8 cellular contexts compared by ENCODE assay signal in genomic region chr5:122077451-122078115, GRCh38. TPM values are rescaled to one million over a fixed set of nuclear protein-coding genes. Genes with fewer than 3 reads are reported as not detected.
DNase-seq lines count a peak whose midpoint lies in the region; ATAC-seq and TF ChIP-seq lines count a peak whose summit lies in the region.

No MANE protein-coding gene starts in this region.

- H3K9ac ChIP-seq in NT2/D1 (ENCODE audit: insufficient read length, low read depth) (peak overlapping the region; percentile 69), colonic mucosa (ENCODE audit: low read depth in 2 of 2, low read length in 2 of 2) (peak overlapping the region; percentile 48 to 72)

- DNase-seq in D341Med (ENCODE audit: low spot score) (peak; percentile 73), NT2/D1 (ENCODE audit: low read depth, low spot score) (no peak), colonic mucosa (no peak), lung (ENCODE audit: low spot score) (no peak), tibial artery (peak in 1 of 2 donors; percentile 66)

- H3K9me3 ChIP-seq in NT2/D1 (ENCODE audit: insufficient read depth, low read length) (no peaks in the 10 kb centered on the region), colonic mucosa (no peaks in the 10 kb centered on the region), lung (ENCODE audit: control insufficient read depth in 2 of 2, insufficient read depth in 1 of 2, low read length in 1 of 2) (no peaks in the 10 kb centered on the region), tibial artery (no peaks in the 10 kb centered on the region)

- intact Hi-C loops in colonic mucosa (cut with DNase I) (no loop called here), tibial artery (cut with DNase I; ENCODE audit: low total_unique reads) (loop anchor here (5.0 kb wide), 1 partner anchor 115 kb away; the partner anchor contains the start of gene SRFBP1)

- peak; percentile 34 for ATAC-seq in GM21526 (IDR thresholded peaks at IDR 0.05; ENCODE audit: low FRiP score, unreplicated experiment)
- peak; percentile 32 for ATAC-seq in lung (ENCODE audit: insufficient read depth, low FRiP score)
- no peak for ATAC-seq in HG02981 (IDR thresholded peaks at IDR 0.05; ENCODE audit: unreplicated experiment)
- no peak for ATAC-seq in HG03196 (IDR thresholded peaks at IDR 0.05; ENCODE audit: unreplicated experiment)

- H3K27ac ChIP-seq in colonic mucosa (no peak overlapping the region), lung (ENCODE audit: low read depth in 1 of 2, low read length in 1 of 2) (peak overlapping the region in 1 of 2 donors; percentile 78), tibial artery (peak overlapping the region; percentile 76 to 89)

- TF ChIP-seq CTCF in colonic mucosa (IDR thresholded peaks at IDR 0.05), result no peak
- TF ChIP-seq CTCF in lung (IDR thresholded peaks at IDR 0.05; ENCODE audit: control extremely low read depth, extremely low read depth), result no peak
- TF ChIP-seq CTCF in tibial artery (IDR thresholded peaks at IDR 0.05), result no peak

- H3K4me1 ChIP-seq in NT2/D1 (ENCODE audit: insufficient read depth, insufficient read length) (no peaks in the 10 kb centered on the region), colonic mucosa (no peaks in the 10 kb centered on the region), lung (ENCODE audit: control insufficient read depth in 2 of 2, insufficient read depth in 2 of 2, low read length in 2 of 2) (peaks cover 0 to 17% of the 10 kb centered on the region in 2 donors), tibial artery (peaks cover 0 to 40% (median 8%) of the 10 kb centered on the region in 4 donors)

- H3K27me3 ChIP-seq in NT2/D1 (ENCODE audit: insufficient read depth, insufficient read length), result peaks cover 33% of the 10 kb centered on the region
- no peaks in the 10 kb centered on the region for H3K27me3 ChIP-seq in colonic mucosa
- no peaks in the 10 kb centered on the region for H3K27me3 ChIP-seq in lung (ENCODE audit: control insufficient read depth, insufficient read depth)
- H3K27me3 ChIP-seq in tibial artery, result no peaks in the 10 kb centered on the region

- H3K36me3 ChIP-seq in NT2/D1 (ENCODE audit: insufficient read depth, insufficient read length, low read length) (peaks cover 15% of the 10 kb centered on the region), colonic mucosa (no peaks in the 10 kb centered on the region), lung (ENCODE audit: control insufficient read depth in 2 of 2, insufficient read depth in 2 of 2, low read length in 2 of 2) (no peaks in the 10 kb centered on the region), tibial artery (peaks cover 0 to 8% (median 6%) of the 10 kb centered on the region in 3 donors)

- peak overlapping the region; percentile 60 for H3K4me3 ChIP-seq in NT2/D1 (ENCODE audit: insufficient read length, low read depth)
- peak overlapping the region; percentile 49 for H3K4me3 ChIP-seq in colonic mucosa
- peak overlapping the region; percentile 56 for H3K4me3 ChIP-seq in lung
- H3K4me3 ChIP-seq in tibial artery, result peak overlapping the region; percentile 73 to 74

- 1% methylated on average over 65 to 73 of the region's 73 CpGs for WGBS in lung, 2 donors

RNA-seq across cellular contexts. Expression of gene LOX, which starts 0.5 kb away (rescaled TPM):
- 1 to 10 TPM; 2.0 to 6.2 TPM for total RNA-seq in colonic mucosa
- total RNA-seq in lung, result 10 to 100 TPM; 21.2 to 45.2 TPM
- polyA plus RNA-seq in lung, result 10 to 100 TPM in 1 of 2 donors, 1 to 10 TPM in 1; 3.7 to 13.1 TPM

RNA-seq across cellular contexts. Expression of gene ZNF474, which starts 51.8 kb away (rescaled TPM):
- under 1 TPM in 1 of 2 donors, not detected in 1; 0.20 TPM for total RNA-seq in colonic mucosa
- 1 to 10 TPM; 7.1 to 8.9 TPM for total RNA-seq in lung
- 1 to 10 TPM in 1 of 2 donors, under 1 TPM in 1; 0.94 to 3.3 TPM for polyA plus RNA-seq in lung

Comparison
In these comparisons a context has a peak if more than half of its experiments do, and no peak if none do; other contexts are left out.
1. ATAC-seq: peak in GM21526 (single experiment) and lung (single experiment); none in HG02981 (single experiment) and HG03196 (single experiment).
2. RNA of gene ZNF474, which starts 51.8 kb away (total RNA-seq): 7.1 to 8.9 TPM in lung; 0.20 TPM in colonic mucosa; every median in the first group is over 4 times any median in the second.
3. Peak in every context shown above with its lines, with median percentiles within 50 percentile points of each other: H3K4me3 ChIP-seq.